Comparison of ENCODE assay signal across 14 cellular contexts in the genomic region with DNA sequence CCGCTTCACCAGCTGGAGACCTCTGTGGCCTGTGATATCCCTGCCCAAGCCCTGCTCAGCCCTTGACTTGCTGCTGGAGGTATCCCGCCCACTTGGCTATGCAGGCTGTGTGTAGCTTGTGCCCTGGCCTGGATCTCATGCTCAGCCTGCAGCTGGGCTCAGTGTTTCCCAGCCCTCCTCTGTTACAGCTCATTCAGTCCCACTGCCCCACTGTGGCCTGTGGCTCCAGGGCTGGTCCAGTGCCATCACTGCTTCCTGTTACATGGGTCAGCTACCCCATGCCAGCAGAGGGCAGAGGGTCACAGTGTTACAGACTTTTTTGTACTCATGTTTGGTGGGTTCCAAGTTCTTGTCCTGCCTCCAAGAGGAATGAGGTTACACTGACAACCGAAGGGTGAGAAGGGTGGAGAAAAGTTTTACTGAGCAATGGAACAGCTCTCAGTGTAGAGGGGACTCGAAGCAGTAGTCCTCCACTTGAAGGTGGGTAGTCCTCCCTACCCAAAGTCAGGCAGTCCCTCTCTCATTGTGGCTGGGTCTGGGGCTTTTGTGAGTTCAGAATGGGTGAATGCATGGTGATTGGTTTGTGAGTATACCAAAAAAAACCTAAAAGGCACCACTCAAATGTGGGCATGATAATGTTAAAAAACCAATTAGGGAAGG.
A peak's percentile ranks its signal among the peaks of the same experiment; 100 is the strongest.
DNase-seq lines count a peak whose midpoint lies in the region; ATAC-seq and TF ChIP-seq lines count a peak whose summit lies in the region.
"Had no signal": no experiment of that assay in that cellular context is flagged by ENCODE, and none has a peak within 500 bp of the region (broad histone marks: within the 10 kb centered on the region; RNA-seq: fewer than 3 reads in every experiment).

No MANE protein-coding gene starts in this region.

- no peak overlapping the region for H2BK120ac ChIP-seq in mesendoderm (ENCODE audit: low read depth, low read length)

- no peak overlapping the region for H3K4me3 ChIP-seq in mesendoderm (ENCODE audit: low read length)

- no peak overlapping the region for H3K9ac ChIP-seq in mesendoderm (ENCODE audit: low read length)

- H4K5ac ChIP-seq in mesendoderm (ENCODE audit: low read length): no peak overlapping the region

- no peaks in the 10 kb centered on the region for H3K79me2 ChIP-seq in mesendoderm (ENCODE audit: control insufficient read depth, insufficient read depth, low read length)

- CTCF ChIA-PET in WTC11 (lab: Charles Lee): no interaction called here

- ATAC-seq in GM18511 (IDR thresholded peaks at IDR 0.05; ENCODE audit: unreplicated experiment) (peak; percentile 30), HG02610 (IDR thresholded peaks at IDR 0.05; ENCODE audit: unreplicated experiment) (peak; percentile 51), WTC11 (peak; percentile 71), foreskin keratinocyte (no peak), HG03159 (IDR thresholded peaks at IDR 0.05; ENCODE audit: unreplicated experiment) (no peak), HG03457 (IDR thresholded peaks at IDR 0.05; ENCODE audit: unreplicated experiment) (no peak)
- ATAC-seq: HCT116 had no signal

- no peak overlapping the region for H3K23ac ChIP-seq in mesendoderm (ENCODE audit: low read length)

- H3K79me1 ChIP-seq in mesendoderm (ENCODE audit: low read length): no peaks in the 10 kb centered on the region

- H3K4ac ChIP-seq in mesendoderm (ENCODE audit: low read depth, low read length): no peak overlapping the region

- H2AK5ac ChIP-seq in mesendoderm (ENCODE audit: low read length): no peak overlapping the region

- H3K27ac ChIP-seq in mesendoderm (ENCODE audit: low read depth, low read length) (no peak overlapping the region), foreskin keratinocyte (no peak overlapping the region)

- no peak overlapping the region for H3K4me3 Mint-ChIP-seq in WTC11
- H3K4me3 Mint-ChIP-seq: CD4-positive, alpha-beta memory T cell had no signal

- H2BK5ac ChIP-seq in mesendoderm (ENCODE audit: low read length): no peak overlapping the region

- no peak for TF ChIP-seq CTCF in WTC11 (IDR thresholded peaks at IDR 0.05)
- TF ChIP-seq CTCF in foreskin keratinocyte (conservative IDR thresholded peaks at IDR 0.05): no peak

- no peaks in the 10 kb centered on the region for H3K36me3 Mint-ChIP-seq in WTC11
- H3K36me3 Mint-ChIP-seq: CD4-positive, alpha-beta memory T cell had no signal

- no peaks in the 10 kb centered on the region for H3K27me3 Mint-ChIP-seq in WTC11 (ENCODE audit: low read depth)

- H3K4me2 ChIP-seq in mesendoderm (ENCODE audit: low read length): no peak overlapping the region

- no peaks in the 10 kb centered on the region for H3K36me3 ChIP-seq in mesendoderm (ENCODE audit: control insufficient read depth, insufficient read depth, low read length)

- DNase-seq in WTC11 (ENCODE audit: low spot score): peak; percentile 10
- peak; percentile 23 for DNase-seq in mesendoderm
- no peak for DNase-seq in activated naive CD4-positive, alpha-beta T cell treated with anti-CD3 and anti-CD28 coated beads, Interleukin-2, amount 50 U/mL, for 16 hours
- DNase-seq in foreskin keratinocyte: no peak
- DNase-seq: CD4-positive, alpha-beta memory T cell; NCI-H1417 treated with DMSO at 0.1 percent for 48 hours; NCI-H2029 treated with DMSO at 0.1 percent for 48 hours; NCI-H510A; NCI-H774 had no signal

- WGBS in mesendoderm (ENCODE audit: extremely low coverage, insufficient coverage, low lambda C conversion rate): no CpG with 5 or more reads among the region's 4 CpGs

- H2BK15ac ChIP-seq in mesendoderm (replicated peaks; ENCODE audit: low read depth): no peak overlapping the region

- no peak overlapping the region for H3K18ac ChIP-seq in mesendoderm (ENCODE audit: low read length)

- H3K4me1 Mint-ChIP-seq in WTC11: peaks cover 18% of the 10 kb centered on the region
- H3K4me1 Mint-ChIP-seq: CD4-positive, alpha-beta memory T cell had no signal

- H4K8ac ChIP-seq in mesendoderm (ENCODE audit: low read depth, low read length): no peak overlapping the region

- H3K27me3 ChIP-seq in mesendoderm (ENCODE audit: insufficient read depth, low read length, poor library complexity): no peaks in the 10 kb centered on the region
- H3K27me3 ChIP-seq in foreskin keratinocyte: no peaks in the 10 kb centered on the region

- H3K56ac ChIP-seq in mesendoderm (ENCODE audit: low read length): no peak overlapping the region

- H3K27ac Mint-ChIP-seq in WTC11: no peak overlapping the region
- H3K27ac Mint-ChIP-seq: CD4-positive, alpha-beta memory T cell had no signal

- no peaks in the 10 kb centered on the region for H3K4me1 ChIP-seq in mesendoderm (ENCODE audit: control insufficient read depth, low read depth, low read length)
- no peaks in the 10 kb centered on the region for H3K4me1 ChIP-seq in foreskin keratinocyte

- no peaks in the 10 kb centered on the region for H3K9me3 Mint-ChIP-seq in WTC11

- POLR2A ChIA-PET in WTC11 (lab: Charles Lee): no interaction called here

TF ChIP-seq in WTC11, 78 proteins besides CTCF, POLR2A, EP300 and RAD21:
- TF ChIP-seq SOX15 (CRISPR knock-in tag; IDR thresholded peaks at IDR 0.05): no peak
- TF ChIP-seq, protein P1, sequence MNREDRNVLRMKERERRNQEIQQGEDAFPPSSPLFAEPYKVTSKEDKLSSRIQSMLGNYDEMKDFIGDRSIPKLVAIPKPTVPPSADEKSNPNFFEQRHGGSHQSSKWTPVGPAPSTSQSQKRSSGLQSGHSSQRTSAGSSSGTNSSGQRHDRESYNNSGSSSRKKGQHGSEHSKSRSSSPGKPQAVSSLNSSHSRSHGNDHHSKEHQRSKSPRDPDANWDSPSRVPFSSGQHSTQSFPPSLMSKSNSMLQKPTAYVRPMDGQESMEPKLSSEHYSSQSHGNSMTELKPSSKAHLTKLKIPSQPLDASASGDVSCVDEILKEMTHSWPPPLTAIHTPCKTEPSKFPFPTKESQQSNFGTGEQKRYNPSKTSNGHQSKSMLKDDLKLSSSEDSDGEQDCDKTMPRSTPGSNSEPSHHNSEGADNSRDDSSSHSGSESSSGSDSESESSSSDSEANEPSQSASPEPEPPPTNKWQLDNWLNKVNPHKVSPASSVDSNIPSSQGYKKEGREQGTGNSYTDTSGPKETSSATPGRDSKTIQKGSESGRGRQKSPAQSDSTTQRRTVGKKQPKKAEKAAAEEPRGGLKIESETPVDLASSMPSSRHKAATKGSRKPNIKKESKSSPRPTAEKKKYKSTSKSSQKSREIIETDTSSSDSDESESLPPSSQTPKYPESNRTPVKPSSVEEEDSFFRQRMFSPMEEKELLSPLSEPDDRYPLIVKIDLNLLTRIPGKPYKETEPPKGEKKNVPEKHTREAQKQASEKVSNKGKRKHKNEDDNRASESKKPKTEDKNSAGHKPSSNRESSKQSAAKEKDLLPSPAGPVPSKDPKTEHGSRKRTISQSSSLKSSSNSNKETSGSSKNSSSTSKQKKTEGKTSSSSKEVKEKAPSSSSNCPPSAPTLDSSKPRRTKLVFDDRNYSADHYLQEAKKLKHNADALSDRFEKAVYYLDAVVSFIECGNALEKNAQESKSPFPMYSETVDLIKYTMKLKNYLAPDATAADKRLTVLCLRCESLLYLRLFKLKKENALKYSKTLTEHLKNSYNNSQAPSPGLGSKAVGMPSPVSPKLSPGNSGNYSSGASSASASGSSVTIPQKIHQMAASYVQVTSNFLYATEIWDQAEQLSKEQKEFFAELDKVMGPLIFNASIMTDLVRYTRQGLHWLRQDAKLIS (CRISPR knock-in tag; IDR thresholded peaks at IDR 0.05; ENCODE audit: borderline replicate concordance): no peak
- TF ChIP-seq NFE2L1 (CRISPR knock-in tag; IDR thresholded peaks at IDR 0.05): no peak
- no peak for TF ChIP-seq ZNF263 (CRISPR knock-in tag; IDR thresholded peaks at IDR 0.05; ENCODE audit: low read depth)
- TF ChIP-seq, protein P2, sequence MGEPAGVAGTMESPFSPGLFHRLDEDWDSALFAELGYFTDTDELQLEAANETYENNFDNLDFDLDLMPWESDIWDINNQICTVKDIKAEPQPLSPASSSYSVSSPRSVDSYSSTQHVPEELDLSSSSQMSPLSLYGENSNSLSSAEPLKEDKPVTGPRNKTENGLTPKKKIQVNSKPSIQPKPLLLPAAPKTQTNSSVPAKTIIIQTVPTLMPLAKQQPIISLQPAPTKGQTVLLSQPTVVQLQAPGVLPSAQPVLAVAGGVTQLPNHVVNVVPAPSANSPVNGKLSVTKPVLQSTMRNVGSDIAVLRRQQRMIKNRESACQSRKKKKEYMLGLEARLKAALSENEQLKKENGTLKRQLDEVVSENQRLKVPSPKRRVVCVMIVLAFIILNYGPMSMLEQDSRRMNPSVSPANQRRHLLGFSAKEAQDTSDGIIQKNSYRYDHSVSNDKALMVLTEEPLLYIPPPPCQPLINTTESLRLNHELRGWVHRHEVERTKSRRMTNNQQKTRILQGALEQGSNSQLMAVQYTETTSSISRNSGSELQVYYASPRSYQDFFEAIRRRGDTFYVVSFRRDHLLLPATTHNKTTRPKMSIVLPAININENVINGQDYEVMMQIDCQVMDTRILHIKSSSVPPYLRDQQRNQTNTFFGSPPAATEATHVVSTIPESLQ (CRISPR knock-in tag; IDR thresholded peaks at IDR 0.05): no peak
- TF ChIP-seq, protein P3, sequence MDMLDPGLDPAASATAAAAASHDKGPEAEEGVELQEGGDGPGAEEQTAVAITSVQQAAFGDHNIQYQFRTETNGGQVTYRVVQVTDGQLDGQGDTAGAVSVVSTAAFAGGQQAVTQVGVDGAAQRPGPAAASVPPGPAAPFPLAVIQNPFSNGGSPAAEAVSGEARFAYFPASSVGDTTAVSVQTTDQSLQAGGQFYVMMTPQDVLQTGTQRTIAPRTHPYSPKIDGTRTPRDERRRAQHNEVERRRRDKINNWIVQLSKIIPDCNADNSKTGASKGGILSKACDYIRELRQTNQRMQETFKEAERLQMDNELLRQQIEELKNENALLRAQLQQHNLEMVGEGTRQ (CRISPR knock-in tag; IDR thresholded peaks at IDR 0.05): no peak
TF ChIP-seq in WTC11: peak in this region for 0.

Comparison
In these comparisons a context has a peak if more than half of its experiments do, and no peak if none do; other contexts are left out.
1. ATAC-seq: peak in GM18511 (single experiment), HG02610 (single experiment) and WTC11 (single experiment); none in foreskin keratinocyte (single experiment), HG03159 (single experiment) and HG03457 (single experiment).
2. DNase-seq: peak in WTC11 (single experiment) and mesendoderm (single experiment); none in activated naive CD4-positive, alpha-beta T cell treated with anti-CD3 and anti-CD28 coated beads, Interleukin-2, amount 50 U/mL, for 16 hours (single experiment) and foreskin keratinocyte (0 of 2).